ENCODE assay signal across 13 cellular contexts in the genomic region with DNA sequence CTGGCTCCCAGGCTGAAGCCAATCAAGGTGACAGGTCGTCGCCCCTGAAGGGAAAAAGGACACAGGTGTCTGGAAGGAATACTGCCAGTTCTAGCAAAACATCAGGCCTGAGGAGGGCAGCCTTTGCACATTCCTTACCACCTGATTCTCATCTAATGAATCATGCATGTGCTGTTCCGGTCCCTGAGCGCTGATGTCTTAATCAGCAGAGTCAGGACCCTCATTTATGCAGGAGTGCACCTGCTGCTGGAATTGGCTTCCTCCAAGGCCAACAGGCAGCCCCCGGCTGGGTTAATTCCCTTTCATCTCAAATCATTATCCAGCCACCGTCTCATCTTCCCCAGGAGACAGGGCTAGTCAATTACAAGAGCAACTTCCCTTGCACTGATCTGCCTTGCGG.
DNase-seq lines count a peak whose midpoint lies in the region; ATAC-seq and TF ChIP-seq lines count a peak whose summit lies in the region.
"Had no signal": no experiment of that assay in that cellular context is flagged by ENCODE, and none has a peak within 500 bp of the region (broad histone marks: within the 10 kb centered on the region; RNA-seq: fewer than 3 reads in every experiment).

No MANE protein-coding gene starts in this region.

- H3K4me1 Mint-ChIP-seq in nephron progenitor cell, result no peaks in the 10 kb centered on the region
- H3K4me1 Mint-ChIP-seq: activated B cell treated with CpG ODN at 0.5 μM for 24 hours had no signal

- peaks cover 45% of the 10 kb centered on the region for H3K27me3 Mint-ChIP-seq in nephron progenitor cell (ENCODE audit: low read depth, poor library complexity)
- H3K27me3 Mint-ChIP-seq: activated B cell treated with CpG ODN at 0.5 μM for 24 hours; dendritic cell treated with granulocyte-macrophage colony-stimulating factor and Interleukin-4, amounts not matched to agents 40 ng/mL and 50 ng/mL, for 4 days had no signal

- DNase-seq in BJ (ENCODE audit: low read depth) (no peak), M059J (ENCODE audit: low read depth) (peak; percentile 77), brain microvascular endothelial cell (peak; percentile 32), mucosa of gallbladder (ENCODE audit: low spot score) (peak; percentile 30), lower lobe of right lung (no peak), KBM-7 (no peak), nephron progenitor cell (no peak)
- DNase-seq: activated B cell treated with CpG ODN at 0.5 μM for 24 hours, NCI-H1417 treated with DMSO at 0.1 percent for 48 hours had no signal

- intact Hi-C loops in lower lobe of right lung (cut with DNase I), result no loop called here

- no peak overlapping the region for H3K4me3 Mint-ChIP-seq in nephron progenitor cell
- H3K4me3 Mint-ChIP-seq: activated B cell treated with CpG ODN at 0.5 μM for 24 hours; dendritic cell treated with granulocyte-macrophage colony-stimulating factor and Interleukin-4, amounts not matched to agents 40 ng/mL and 50 ng/mL, for 4 days had no signal

- H3K4me3 ChIP-seq in BJ (ENCODE audit: low read depth, low read length) (no peak overlapping the region), brain microvascular endothelial cell (ENCODE audit: low read depth, low read length) (no peak overlapping the region), lower lobe of right lung (no peak overlapping the region)
- H3K4me3 ChIP-seq: Peyer's patch had no signal

- CTCF ChIA-PET in BJ (lab: Yijun Ruan, JAX), result interaction anchor here (0.7 to 1.7 kb wide), 4 partner anchors 13 to 70 kb away, joined by 3 to 4 read pairs (median 3); no protein-coding TSS in a partner anchor

- H3K27me3 ChIP-seq in BJ (ENCODE audit: control insufficient read depth, insufficient read depth, low read length), result no peaks in the 10 kb centered on the region
- H3K27me3 ChIP-seq in brain microvascular endothelial cell (replicated peaks), result no peaks in the 10 kb centered on the region
- H3K27me3 ChIP-seq in lower lobe of right lung (ENCODE audit: low read depth), result no peaks in the 10 kb centered on the region
- H3K27me3 ChIP-seq: Peyer's patch had no signal

- H3K27ac Mint-ChIP-seq in nephron progenitor cell, result no peak overlapping the region
- H3K27ac Mint-ChIP-seq: activated B cell treated with CpG ODN at 0.5 μM for 24 hours; dendritic cell treated with granulocyte-macrophage colony-stimulating factor and Interleukin-4, amounts not matched to agents 40 ng/mL and 50 ng/mL, for 4 days had no signal

- H3K36me3 ChIP-seq in BJ (ENCODE audit: control insufficient read depth, insufficient read depth, low read length) (peaks cover 8% of the 10 kb centered on the region), brain microvascular endothelial cell (replicated peaks) (no peaks in the 10 kb centered on the region), lower lobe of right lung (peaks cover 44% of the 10 kb centered on the region)

- H3K9me3 ChIP-seq in lower lobe of right lung, result no peaks in the 10 kb centered on the region
- H3K9me3 ChIP-seq: Peyer's patch had no signal

- no peaks in the 10 kb centered on the region for H3K36me3 Mint-ChIP-seq in nephron progenitor cell (ENCODE audit: low read depth)

- H3K27ac ChIP-seq in brain microvascular endothelial cell, result no peak overlapping the region
- no peak overlapping the region for H3K27ac ChIP-seq in lower lobe of right lung
- H3K27ac ChIP-seq: C4-2B, Peyer's patch had no signal

- in situ Hi-C loops in brain microvascular endothelial cell (cut with HindIII; ENCODE audit: low pct_ligation_motif_present, low sequenced_read_pairs) (no loop called here), KBM-7 (cut with MboI; ENCODE audit: low pct_unique_long_range_greater_than_20kb, low sequenced_read_pairs) (no loop called here)

- no peak for ATAC-seq in lower lobe of right lung
- ATAC-seq in GM18873 (IDR thresholded peaks at IDR 0.05; ENCODE audit: low FRiP score, unreplicated experiment), result no peak

- no peaks in the 10 kb centered on the region for H3K4me1 ChIP-seq in lower lobe of right lung

- no peaks in the 10 kb centered on the region for H3K9me3 Mint-ChIP-seq in nephron progenitor cell
- H3K9me3 Mint-ChIP-seq: activated B cell treated with CpG ODN at 0.5 μM for 24 hours; dendritic cell treated with granulocyte-macrophage colony-stimulating factor and Interleukin-4, amounts not matched to agents 40 ng/mL and 50 ng/mL, for 4 days had no signal

- POLR2A ChIA-PET in BJ (lab: Charles Lee), result no interaction called here

- TF ChIP-seq CTCF in BJ (IDR thresholded peaks at IDR 0.05; ENCODE audit: insufficient read depth, low read depth, low read length) (peak; percentile 34; the same call in 1 of the 2 replicates), brain microvascular endothelial cell (IDR thresholded peaks at IDR 0.05; ENCODE audit: low read depth, low read length, missing control alignments) (peak; percentile 37), lower lobe of right lung (IDR thresholded peaks at IDR 0.05) (no peak), nephron progenitor cell (IDR thresholded peaks at IDR 0.05) (no peak)

Comparison
In these comparisons a context has a peak if more than half of its experiments do, and no peak if none do; other contexts are left out.
1. DNase-seq: peak in M059J (single experiment), brain microvascular endothelial cell (single experiment) and mucosa of gallbladder (single experiment); none in BJ (single experiment), lower lobe of right lung (single experiment), KBM-7 (single experiment) and nephron progenitor cell (single experiment).
2. CTCF ChIP-seq: peak in BJ (single experiment) and brain microvascular endothelial cell (single experiment); none in lower lobe of right lung (single experiment) and nephron progenitor cell (single experiment).